8 cellular contexts compared by ENCODE assay signal in genomic region chr22:18528597-18529415, GRCh38. TPM values are rescaled to one million over a fixed set of nuclear protein-coding genes. Genes with fewer than 3 reads are reported as not detected.
A peak's percentile ranks its signal among the peaks of the same experiment; 100 is the strongest.
DNase-seq lines count a peak whose midpoint lies in the region; ATAC-seq and TF ChIP-seq lines count a peak whose summit lies in the region.
"Not testable (repeated sequence)": the region's sequence is repeated elsewhere in the genome, so short reads cannot be mapped to it uniquely, and the experiment has no call there.

No MANE protein-coding gene starts in this region.

- H3K9ac ChIP-seq in OCI-LY3 (ENCODE audit: low read length) = peak overlapping the region; percentile 45; the same call in 1 of the 2 replicates

- H3K27me3 ChIP-seq in OCI-LY3 (ENCODE audit: low read depth, low read length); dorsolateral prefrontal cortex; uterus: not testable (repeated sequence)

- H3K9me3 ChIP-seq in OCI-LY3 (ENCODE audit: insufficient read depth, low read length); uterus: not testable (repeated sequence)

- ATAC-seq in GM19025 (IDR thresholded peaks at IDR 0.05; ENCODE audit: low read depth, unreplicated experiment) = peak; percentile 58
- ATAC-seq in HG02943 (IDR thresholded peaks at IDR 0.05; ENCODE audit: low read depth, unreplicated experiment) = peak; percentile 70
- peak; percentile 89 for ATAC-seq in left lobe of liver

- TF ChIP-seq POLR2A in uterus (IDR thresholded peaks at IDR 0.05) = not testable (repeated sequence)

- H2AFZ ChIP-seq in OCI-LY3 (ENCODE audit: low read depth, low read length) = not testable (repeated sequence)

- H3K4me3 ChIP-seq in OCI-LY3 (ENCODE audit: low read length) = peak overlapping the region; percentile 68
- peak overlapping the region in 27 of 59 donors; percentile 26 to 70 (median 47) for H3K4me3 ChIP-seq in dorsolateral prefrontal cortex
- H3K4me3 ChIP-seq in uterus = not testable (repeated sequence)

- not testable (repeated sequence) for H3K4me2 ChIP-seq in OCI-LY3 (ENCODE audit: low read length)

- TF ChIP-seq CTCF in OCI-LY3 (IDR thresholded peaks at IDR 0.05; ENCODE audit: low read depth, low read length); uterus (IDR thresholded peaks at IDR 0.05): not testable (repeated sequence)
- TF ChIP-seq CTCF in dorsolateral prefrontal cortex (IDR thresholded peaks at IDR 0.05 in 54 of 56, conservative IDR thresholded peaks at IDR 0.05 in 2 of 56; ENCODE audit: low read depth in 1 of 56, partially characterized antibody in 56 of 56) = peak in 1 of 56 donors; percentile 9

- intact Hi-C loops in dorsolateral prefrontal cortex (cut with DNase I); uterus (cut with DNase I; ENCODE audit: low total_unique reads): not testable (repeated sequence)

- not testable (repeated sequence) for H4K20me1 ChIP-seq in OCI-LY3 (ENCODE audit: insufficient read depth, low read length)

- not testable (repeated sequence) for H3K4me1 ChIP-seq in OCI-LY3 (ENCODE audit: low read length); uterus

- H3K27ac ChIP-seq in OCI-LY3 (ENCODE audit: low read length) = peak overlapping the region; percentile 65
- peak overlapping the region in 5 of 59 donors; percentile 27 to 89 (median 53) for H3K27ac ChIP-seq in dorsolateral prefrontal cortex
- not testable (repeated sequence) for H3K27ac ChIP-seq in uterus

- not testable (repeated sequence) for H3K79me2 ChIP-seq in OCI-LY3 (ENCODE audit: low read length)

- peak; percentile 97 for DNase-seq in activated CD8-positive, alpha-beta memory T cell treated with anti-CD3 and anti-CD28 coated beads, Interleukin-2, amount 50 U/mL, for 48 hours
- DNase-seq in dorsolateral prefrontal cortex (peak; percentile 28 to 90 (median 62)), left lobe of liver (ENCODE audit: low spot score) (peak; percentile 90), uterus (peak; percentile 76 to 82)
- peak; percentile 71 to 88 (median 88) for DNase-seq in stimulated activated CD4-positive, alpha-beta T cell treated with anti-CD3 and anti-CD28 coated beads, Interleukin-12 subunit alpha, Interleukin-12 subunit beta, amount 100 ng/mL, for 48 hours (ENCODE audit: low read depth in 2 of 3, low spot score in 1 of 3)

- H3K36me3 ChIP-seq in OCI-LY3 (replicated peaks; ENCODE audit: low read depth, low read length); uterus: not testable (repeated sequence)

RNA-seq across cellular contexts. Expression of gene TMEM191B, which starts 1.2 kb away (rescaled TPM):
- total RNA-seq in dorsolateral prefrontal cortex (10 to 100 TPM in 44 of 120 experiments, 1 to 10 TPM in 75, under 1 TPM in 1; 0.38 to 41.2 (median 8.4) TPM), left lobe of liver (0.65 TPM), uterus (1 to 10 TPM in 1 of 4 donors, not detected in 3; 2.6 TPM)

RNA-seq across cellular contexts. Expression of gene GGTLC3, which starts 10.8 kb away (rescaled TPM):
- total RNA-seq in dorsolateral prefrontal cortex (1 to 10 TPM in 9 of 120 experiments, under 1 TPM in 12, not detected in 99; 0.41 to 2.0 (median 0.81) TPM), left lobe of liver (not detected), uterus (not detected)
